21 cellular contexts compared by ENCODE assay signal in genomic region chr3:33124638-33125037, GRCh38. TPM values are rescaled to one million over a fixed set of nuclear protein-coding genes. Genes with fewer than 3 reads are reported as not detected.
DNase-seq lines count a peak whose midpoint lies in the region; ATAC-seq and TF ChIP-seq lines count a peak whose summit lies in the region.
"Had no signal": no experiment of that assay in that cellular context is flagged by ENCODE, and none has a peak within 500 bp of the region (broad histone marks: within the 10 kb centered on the region; RNA-seq: fewer than 3 reads in every experiment).

No MANE protein-coding gene starts in this region.

- no peaks in the 10 kb centered on the region for H3K27me3 Mint-ChIP-seq in activated CD8-positive, alpha-beta T cell treated with anti-CD3 and anti-CD28 coated beads for 36 hours
- no peaks in the 10 kb centered on the region for H3K27me3 Mint-ChIP-seq in activated CD8-positive, alpha-beta T cell treated with anti-CD3 and anti-CD28 coated beads, Interleukin-2, amount 10 ng/mL, durations not matched to agents 7 days and 5 days (ENCODE audit: low read depth)
- no peaks in the 10 kb centered on the region for H3K27me3 Mint-ChIP-seq in stimulated activated naive CD8-positive, alpha-beta T cell treated with anti-CD3 and anti-CD28 coated beads, Interleukin-15, amount 100 ng/mL, for 72 hours
- H3K27me3 Mint-ChIP-seq in nephron progenitor cell (ENCODE audit: low read depth, poor library complexity), result no peaks in the 10 kb centered on the region
- H3K27me3 Mint-ChIP-seq: CD4-positive, CD25-positive, alpha-beta regulatory T cell; IgD-negative memory B cell had no signal

- 68% methylated on average over 1 of the region's 1 CpG for WGBS in right cardiac atrium

- H3K4me3 ChIP-seq in right cardiac atrium (ENCODE audit: low read length), result no peak overlapping the region
- H3K4me3 ChIP-seq: BLaER1, PC-9 had no signal

- no peaks in the 10 kb centered on the region for H3K27me3 ChIP-seq in right cardiac atrium (ENCODE audit: control insufficient read depth, insufficient read depth)
- H3K27me3 ChIP-seq: BLaER1 had no signal

- H3K4me1 ChIP-seq in right cardiac atrium (ENCODE audit: control insufficient read depth, insufficient read depth, low read length), result no peaks in the 10 kb centered on the region
- H3K4me1 ChIP-seq: BLaER1 had no signal

- DNase-seq in activated CD8-positive, alpha-beta T cell treated with anti-CD3 and anti-CD28 coated beads for 36 hours, result no peak
- no peak for DNase-seq in activated CD8-positive, alpha-beta T cell treated with anti-CD3 and anti-CD28 coated beads, Interleukin-2, amount 10 ng/mL, durations not matched to agents 7 days and 5 days
- no peak for DNase-seq in stimulated activated naive CD8-positive, alpha-beta T cell treated with anti-CD3 and anti-CD28 coated beads, Interleukin-15, Interleukin-2, amounts not matched to agents 100 U/mL and 50 U/mL, for 24 hours
- no peak for DNase-seq in stimulated activated naive CD8-positive, alpha-beta T cell treated with anti-CD3 and anti-CD28 coated beads, Interleukin-15, amount 100 ng/mL, for 72 hours
- DNase-seq in nephron progenitor cell (no peak), NOMO-1 treated with dmso at 0.1 percent for 144 hours (lab: John Stamatoyannopoulos, UW; ENCODE audit: unreplicated experiment) (no peak), right cardiac atrium (no peak)
- DNase-seq: CD4-positive, CD25-positive, alpha-beta regulatory T cell; DMS153; DND-41; MM.1S; NCI-H2029; NCI-H446; NCI-H524 treated with DMSO at 0.1 percent for 48 hours; NCI-H774; PC-9; Right ventricle myocardium superior had no signal

- intact Hi-C loops in activated CD8-positive, alpha-beta T cell treated with anti-CD3 and anti-CD28 coated beads for 36 hours (cut with micrococcal nuclease), result no loop called here
- intact Hi-C loops in right cardiac atrium (cut with DNase I), result no loop called here

- no peak overlapping the region for H3K4me3 Mint-ChIP-seq in activated CD8-positive, alpha-beta T cell treated with anti-CD3 and anti-CD28 coated beads for 36 hours
- no peak overlapping the region for H3K4me3 Mint-ChIP-seq in activated CD8-positive, alpha-beta T cell treated with anti-CD3 and anti-CD28 coated beads, Interleukin-2, amount 10 ng/mL, durations not matched to agents 7 days and 5 days
- no peak overlapping the region for H3K4me3 Mint-ChIP-seq in stimulated activated naive CD8-positive, alpha-beta T cell treated with anti-CD3 and anti-CD28 coated beads, Interleukin-15, amount 100 ng/mL, for 72 hours
- H3K4me3 Mint-ChIP-seq in nephron progenitor cell, result no peak overlapping the region
- H3K4me3 Mint-ChIP-seq: CD4-positive, CD25-positive, alpha-beta regulatory T cell; IgD-negative memory B cell had no signal

- peak overlapping the region; percentile 9 for H3K27ac Mint-ChIP-seq in activated CD8-positive, alpha-beta T cell treated with anti-CD3 and anti-CD28 coated beads for 36 hours
- H3K27ac Mint-ChIP-seq in activated CD8-positive, alpha-beta T cell treated with anti-CD3 and anti-CD28 coated beads, Interleukin-2, amount 10 ng/mL, durations not matched to agents 7 days and 5 days, result no peak overlapping the region
- H3K27ac Mint-ChIP-seq in stimulated activated naive CD8-positive, alpha-beta T cell treated with anti-CD3 and anti-CD28 coated beads, Interleukin-15, amount 100 ng/mL, for 72 hours, result no peak overlapping the region
- peak overlapping the region; percentile 34 for H3K27ac Mint-ChIP-seq in nephron progenitor cell

- POLR2A ChIA-PET in activated CD8-positive, alpha-beta T cell treated with anti-CD3 and anti-CD28 coated beads for 36 hours (lab: Charles Lee), result no interaction called here
- POLR2A ChIA-PET in activated CD8-positive, alpha-beta T cell treated with anti-CD3 and anti-CD28 coated beads, Interleukin-2, amount 10 ng/mL, durations not matched to agents 7 days and 5 days (lab: Charles Lee), result no interaction called here

- CTCF ChIA-PET in activated CD8-positive, alpha-beta T cell treated with anti-CD3 and anti-CD28 coated beads for 36 hours (lab: Charles Lee), result interaction anchor here (0.8 to 1.3 kb wide), 2 partner anchors 8 to 177 kb away, joined by 3 to 4 read pairs; no protein-coding TSS in a partner anchor
- CTCF ChIA-PET in activated CD8-positive, alpha-beta T cell treated with anti-CD3 and anti-CD28 coated beads, Interleukin-2, amount 10 ng/mL, durations not matched to agents 7 days and 5 days (lab: Charles Lee), result interaction anchor here (2.7 kb wide), 1 partner anchor 248 kb away, joined by 8 read pairs; no protein-coding TSS in a partner anchor

- no peak for TF ChIP-seq CTCF in activated CD8-positive, alpha-beta T cell treated with anti-CD3 and anti-CD28 coated beads for 36 hours (IDR thresholded peaks at IDR 0.05)
- TF ChIP-seq CTCF in nephron progenitor cell (IDR thresholded peaks at IDR 0.05), result no peak

- peaks cover 10% of the 10 kb centered on the region for H3K36me3 Mint-ChIP-seq in activated CD8-positive, alpha-beta T cell treated with anti-CD3 and anti-CD28 coated beads for 36 hours (ENCODE audit: low read depth)
- H3K36me3 Mint-ChIP-seq in activated CD8-positive, alpha-beta T cell treated with anti-CD3 and anti-CD28 coated beads, Interleukin-2, amount 10 ng/mL, durations not matched to agents 7 days and 5 days (ENCODE audit: low read depth), result peaks cover 7% of the 10 kb centered on the region
- peaks cover 52% of the 10 kb centered on the region for H3K36me3 Mint-ChIP-seq in nephron progenitor cell (ENCODE audit: low read depth)

- H3K9me3 Mint-ChIP-seq in activated CD8-positive, alpha-beta T cell treated with anti-CD3 and anti-CD28 coated beads for 36 hours, result no peaks in the 10 kb centered on the region
- H3K9me3 Mint-ChIP-seq in activated CD8-positive, alpha-beta T cell treated with anti-CD3 and anti-CD28 coated beads, Interleukin-2, amount 10 ng/mL, durations not matched to agents 7 days and 5 days (ENCODE audit: insufficient read depth), result no peaks in the 10 kb centered on the region
- no peaks in the 10 kb centered on the region for H3K9me3 Mint-ChIP-seq in stimulated activated naive CD8-positive, alpha-beta T cell treated with anti-CD3 and anti-CD28 coated beads, Interleukin-15, amount 100 ng/mL, for 72 hours
- no peaks in the 10 kb centered on the region for H3K9me3 Mint-ChIP-seq in nephron progenitor cell
- H3K9me3 Mint-ChIP-seq: CD4-positive, CD25-positive, alpha-beta regulatory T cell; IgD-negative memory B cell had no signal

- ATAC-seq in activated CD8-positive, alpha-beta T cell treated with anti-CD3 and anti-CD28 coated beads for 36 hours, result peak; percentile 42
- ATAC-seq in activated CD8-positive, alpha-beta T cell treated with anti-CD3 and anti-CD28 coated beads, Interleukin-2, amount 10 ng/mL, durations not matched to agents 7 days and 5 days, result no peak
- peak; percentile 65 for ATAC-seq in stimulated activated naive CD8-positive, alpha-beta T cell treated with anti-CD3 and anti-CD28 coated beads, Interleukin-15, Interleukin-2, amounts not matched to agents 100 U/mL and 50 U/mL, for 24 hours
- no peak for ATAC-seq in stimulated activated naive CD8-positive, alpha-beta T cell treated with anti-CD3 and anti-CD28 coated beads, Interleukin-15, amount 100 ng/mL, for 72 hours
- ATAC-seq in right cardiac atrium, result no peak
- ATAC-seq: HCT116 had no signal

- no peak overlapping the region for H3K27ac ChIP-seq in right cardiac atrium (ENCODE audit: low read length)
- H3K27ac ChIP-seq: BLaER1, KMS-11, PC-9 had no signal

- H3K4me1 Mint-ChIP-seq in activated CD8-positive, alpha-beta T cell treated with anti-CD3 and anti-CD28 coated beads for 36 hours (ENCODE audit: low read depth), result peaks cover 8% of the 10 kb centered on the region
- H3K4me1 Mint-ChIP-seq in activated CD8-positive, alpha-beta T cell treated with anti-CD3 and anti-CD28 coated beads, Interleukin-2, amount 10 ng/mL, durations not matched to agents 7 days and 5 days (ENCODE audit: low read depth), result no peaks in the 10 kb centered on the region
- H3K4me1 Mint-ChIP-seq in stimulated activated naive CD8-positive, alpha-beta T cell treated with anti-CD3 and anti-CD28 coated beads, Interleukin-15, amount 100 ng/mL, for 72 hours, result peaks cover 16% of the 10 kb centered on the region
- peaks cover under 1% of the 10 kb centered on the region for H3K4me1 Mint-ChIP-seq in nephron progenitor cell

- H3K9me3 ChIP-seq in right cardiac atrium (ENCODE audit: control insufficient read depth, low read length), result no peaks in the 10 kb centered on the region
- H3K9me3 ChIP-seq: BLaER1 had no signal

RNA-seq across cellular contexts. Expression of gene CRTAP, which starts 10.8 kb away (rescaled TPM):
- total RNA-seq in activated CD8-positive, alpha-beta T cell treated with anti-CD3 and anti-CD28 coated beads for 36 hours, result 10 to 100 TPM; 32.7 to 35.7 TPM
- 10 to 100 TPM; 21.2 to 22.5 TPM for total RNA-seq in activated CD8-positive, alpha-beta T cell treated with anti-CD3 and anti-CD28 coated beads, Interleukin-2, amount 10 ng/mL, durations not matched to agents 7 days and 5 days
- total RNA-seq in right cardiac atrium, result 100 to 1,000 TPM; 133 to 180 (median 149) TPM
- 51.8 TPM for polyA plus RNA-seq in right cardiac atrium

RNA-seq across cellular contexts. Expression of gene GLB1, which starts 27.7 kb away (rescaled TPM):
- total RNA-seq in activated CD8-positive, alpha-beta T cell treated with anti-CD3 and anti-CD28 coated beads for 36 hours, result 10 to 100 TPM; 55.4 to 57.5 TPM
- total RNA-seq in activated CD8-positive, alpha-beta T cell treated with anti-CD3 and anti-CD28 coated beads, Interleukin-2, amount 10 ng/mL, durations not matched to agents 7 days and 5 days, result 10 to 100 TPM; 37.8 to 38.7 TPM
- 10 to 100 TPM; 25.3 to 33.2 (median 28.3) TPM for total RNA-seq in right cardiac atrium
- 9.8 TPM for polyA plus RNA-seq in right cardiac atrium

RNA-seq across cellular contexts. Expression of gene TMPPE, which starts 27.7 kb away (rescaled TPM):
- total RNA-seq in activated CD8-positive, alpha-beta T cell treated with anti-CD3 and anti-CD28 coated beads for 36 hours, result 1 to 10 TPM; 6.5 to 6.6 TPM
- total RNA-seq in activated CD8-positive, alpha-beta T cell treated with anti-CD3 and anti-CD28 coated beads, Interleukin-2, amount 10 ng/mL, durations not matched to agents 7 days and 5 days, result 10 to 100 TPM; 11.9 to 12.1 TPM
- total RNA-seq in right cardiac atrium, result 1 to 10 TPM; 4.4 to 6.5 (median 5.1) TPM
- 0.50 TPM for polyA plus RNA-seq in right cardiac atrium

Comparison
In these comparisons a context has a peak if more than half of its experiments do, and no peak if none do; other contexts are left out.
1. ATAC-seq: peak in activated CD8-positive, alpha-beta T cell treated with anti-CD3 and anti-CD28 coated beads for 36 hours (single experiment) and stimulated activated naive CD8-positive, alpha-beta T cell treated with anti-CD3 and anti-CD28 coated beads, Interleukin-15, Interleukin-2, amounts not matched to agents 100 U/mL and 50 U/mL, for 24 hours (single experiment); none in activated CD8-positive, alpha-beta T cell treated with anti-CD3 and anti-CD28 coated beads, Interleukin-2, amount 10 ng/mL, durations not matched to agents 7 days and 5 days (single experiment), stimulated activated naive CD8-positive, alpha-beta T cell treated with anti-CD3 and anti-CD28 coated beads, Interleukin-15, amount 100 ng/mL, for 72 hours (single experiment) and right cardiac atrium (0 of 2).
2. H3K27ac Mint-ChIP-seq: peak in activated CD8-positive, alpha-beta T cell treated with anti-CD3 and anti-CD28 coated beads for 36 hours (single experiment) and nephron progenitor cell (single experiment); none in activated CD8-positive, alpha-beta T cell treated with anti-CD3 and anti-CD28 coated beads, Interleukin-2, amount 10 ng/mL, durations not matched to agents 7 days and 5 days (single experiment) and stimulated activated naive CD8-positive, alpha-beta T cell treated with anti-CD3 and anti-CD28 coated beads, Interleukin-15, amount 100 ng/mL, for 72 hours (0 of 2).